ENCODE assay signal across 18 cellular contexts in the genomic region with DNA sequence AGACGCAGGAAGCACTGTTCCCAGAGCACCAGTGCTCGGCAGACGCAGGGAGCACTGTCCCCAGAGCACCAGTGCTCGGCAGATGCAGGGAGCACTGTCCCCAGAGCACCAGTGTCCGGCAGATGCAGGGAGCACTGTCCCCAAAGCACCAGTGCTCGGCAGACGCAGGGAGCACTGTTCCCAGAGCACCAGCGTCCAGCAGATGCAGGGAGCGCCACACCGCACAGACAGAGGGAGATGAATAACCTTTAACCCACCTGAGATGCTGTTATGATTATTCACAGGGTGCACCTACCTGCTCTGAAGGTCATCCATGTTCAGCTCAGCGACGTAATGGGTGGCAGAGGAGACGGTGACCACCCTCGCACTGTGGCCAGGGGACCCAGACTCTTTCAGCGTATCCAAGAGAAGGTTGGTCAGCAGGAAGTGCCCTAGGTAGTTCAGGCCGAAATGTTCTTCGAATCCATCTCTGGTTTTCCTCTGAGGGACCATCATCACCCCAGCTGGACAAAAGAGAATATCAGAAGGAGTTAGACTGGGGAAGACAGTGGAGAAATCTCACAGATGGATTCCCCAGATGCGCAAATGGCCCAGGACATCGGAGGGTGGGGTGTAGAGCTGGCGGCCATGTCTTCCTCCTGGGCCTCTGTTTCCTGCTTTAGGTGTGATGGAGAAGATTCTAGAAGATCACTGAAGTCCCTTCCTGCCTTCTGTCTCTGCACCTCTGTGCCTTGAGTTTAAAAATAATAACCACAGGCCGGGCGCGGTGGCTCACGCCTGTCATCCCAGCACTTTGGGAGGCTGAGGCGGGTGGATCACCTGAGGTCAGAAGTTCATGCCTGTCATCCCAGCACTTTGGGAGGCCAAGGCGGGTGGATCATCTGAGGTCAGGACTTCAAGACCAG.
"Had no signal": no experiment of that assay in that cellular context is flagged by ENCODE, and none has a peak within 500 bp of the region (broad histone marks: within the 10 kb centered on the region; RNA-seq: fewer than 3 reads in every experiment).

No MANE protein-coding gene starts in this region.

- H3K27ac ChIP-seq: ascending aorta, colonic mucosa, foreskin keratinocyte, right atrium auricular region, SK-N-MC, WERI-Rb-1 had no signal

- H3K4me3 ChIP-seq: ascending aorta, colonic mucosa, right atrium auricular region, SK-N-MC had no signal

- H3K27me3 ChIP-seq: ascending aorta, colonic mucosa, foreskin keratinocyte, right atrium auricular region had no signal

- H3K9me3 ChIP-seq: ascending aorta, colonic mucosa, right atrium auricular region had no signal

- DNase-seq: activated CD4-positive, alpha-beta T cell treated with anti-CD3 and anti-CD28 coated beads, Interleukin-2, amount 50 U/mL, for 4 hours; activated gamma-delta T cell; activated T-cell treated with anti-CD3 and anti-CD28 coated beads, Interleukin-2, amount 50 U/mL, for 48 hours; colonic mucosa; foreskin keratinocyte; posterior cingulate gyrus; small intestine; stimulated activated naive B cell treated with anti-CD40 and anti-IgM and Interleukin-4, amounts not matched to agents 10 μg/mL and 1 μg/mL and 100 μg/mL, for 72 hours; T1000; WERI-Rb-1 had no signal

- H3K9me3 Mint-ChIP-seq: neural crest cell, type B pancreatic cell had no signal

- H3K4me3 Mint-ChIP-seq: memory B cell; neural crest cell; stimulated activated naive B cell treated with anti-CD40 and anti-IgM and Interleukin-4, amounts not matched to agents 10 μg/mL and 1 μg/mL and 100 μg/mL, for 72 hours; T-cell; type B pancreatic cell had no signal

- ATAC-seq: foreskin keratinocyte; left lobe of liver; stimulated activated naive B cell treated with anti-CD40 and anti-IgM and Interleukin-4, amounts not matched to agents 10 μg/mL and 1 μg/mL and 100 μg/mL, for 72 hours; T-cell had no signal

- H3K36me3 ChIP-seq: colonic mucosa, right atrium auricular region had no signal

- H3K27ac Mint-ChIP-seq: memory B cell; stimulated activated naive B cell treated with anti-CD40 and anti-IgM and Interleukin-4, amounts not matched to agents 10 μg/mL and 1 μg/mL and 100 μg/mL, for 72 hours; T-cell; type B pancreatic cell had no signal

- H3K4me1 ChIP-seq: ascending aorta, colonic mucosa, foreskin keratinocyte, right atrium auricular region had no signal

- H3K27me3 Mint-ChIP-seq: memory B cell; stimulated activated naive B cell treated with anti-CD40 and anti-IgM and Interleukin-4, amounts not matched to agents 10 μg/mL and 1 μg/mL and 100 μg/mL, for 72 hours; T-cell; type B pancreatic cell had no signal
